ENCODE assay signal across 9 cellular contexts in the genomic region with DNA sequence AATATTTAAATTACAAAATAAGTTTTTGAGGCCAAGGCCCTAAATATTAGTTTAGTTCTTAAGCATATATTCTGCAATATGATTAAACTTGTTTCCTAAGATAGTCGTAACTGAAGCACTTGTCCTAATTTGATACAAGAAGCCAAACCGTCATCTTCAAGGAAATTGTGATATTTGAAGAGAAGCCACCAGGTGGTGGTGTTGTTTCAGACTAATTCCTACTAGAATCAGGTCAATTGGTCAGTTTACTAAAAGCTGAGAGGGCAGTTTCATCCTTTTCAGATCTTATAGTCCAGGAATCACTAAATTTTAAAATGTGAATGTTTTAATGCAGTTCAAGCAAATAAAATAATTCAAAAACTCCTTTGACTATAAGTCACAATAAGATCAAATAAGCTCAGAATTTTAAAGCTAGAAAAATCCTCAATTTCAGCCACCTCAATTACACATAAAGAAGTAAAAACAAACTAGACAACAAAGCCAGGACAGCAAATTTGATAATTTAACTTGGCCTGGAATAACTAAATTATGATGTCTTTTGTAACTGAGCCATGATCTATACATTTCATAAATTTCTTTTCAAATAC. TPM values are rescaled to one million over a fixed set of nuclear protein-coding genes. Genes with fewer than 3 reads are reported as not detected.
DNase-seq lines count a peak whose midpoint lies in the region; ATAC-seq and TF ChIP-seq lines count a peak whose summit lies in the region.
"Had no signal": no experiment of that assay in that cellular context is flagged by ENCODE, and none has a peak within 500 bp of the region (broad histone marks: within the 10 kb centered on the region; RNA-seq: fewer than 3 reads in every experiment).

No MANE protein-coding gene starts in this region.

- H4K91ac ChIP-seq in neuronal stem cell (ENCODE audit: low read depth, low read length, poor library complexity) = no peak overlapping the region

- peak; percentile 38 to 59 (median 46) for TF ChIP-seq CTCF in esophagus muscularis mucosa (IDR thresholded peaks at IDR 0.05)

- H3K4ac ChIP-seq in neuronal stem cell (ENCODE audit: low read length) = no peak overlapping the region

- no peak overlapping the region for H4K8ac ChIP-seq in neuronal stem cell (ENCODE audit: low read depth, low read length)

- H3K9ac ChIP-seq in neuronal stem cell (ENCODE audit: low read depth, low read length, poor library complexity) = no peak overlapping the region

- H3K27me3 ChIP-seq in esophagus muscularis mucosa = no peaks in the 10 kb centered on the region
- H3K27me3 ChIP-seq in neuronal stem cell (ENCODE audit: control insufficient read depth in 3 of 3, insufficient read depth in 3 of 3, low read depth in 1 of 3, low read length in 3 of 3) = no peaks in the 10 kb centered on the region

- H2BK15ac ChIP-seq in neuronal stem cell (ENCODE audit: low read length) = no peak overlapping the region

- H3K4me3 ChIP-seq in esophagus muscularis mucosa (no peak overlapping the region), neuronal stem cell (ENCODE audit: low read length in 2 of 2) (no peak overlapping the region)
- H3K4me3 ChIP-seq: skin epidermis had no signal

- intact Hi-C loops in esophagus muscularis mucosa (cut with DNase I) = loop anchor here (5.0 to 10.0 kb wide), 2 partner anchors 348 to 430 kb away; no protein-coding TSS in a partner anchor

- no peak overlapping the region for H3K4me2 ChIP-seq in neuronal stem cell (ENCODE audit: insufficient read depth, low read length, poor library complexity, severe bottlenecking)

- 2% methylated on average over 2 of the region's 2 CpGs for WGBS in esophagus muscularis mucosa
- WGBS in neuronal stem cell (ENCODE audit: extremely low coverage in 2 of 2, insufficient read length in 2 of 2, insufficient replicate concordance in 1 of 2), 2 donors = no CpG with 5 or more reads among the region's 2 CpGs

- no peak overlapping the region for H3K23ac ChIP-seq in neuronal stem cell (ENCODE audit: low read depth, low read length, poor library complexity)

- H2AFZ ChIP-seq in neuronal stem cell (ENCODE audit: low read length) = no peak overlapping the region

- H3K27ac ChIP-seq in esophagus muscularis mucosa (replicated peaks in 1 of 4) (no peak overlapping the region), neuronal stem cell (replicated peaks; ENCODE audit: low read length) (no peak overlapping the region)
- H3K27ac ChIP-seq: skin epidermis had no signal

- no peaks in the 10 kb centered on the region for H3K79me1 ChIP-seq in neuronal stem cell (ENCODE audit: low read depth, low read length)

- DNase-seq in COLO668 (lab: John Stamatoyannopoulos, UW; ENCODE audit: unreplicated experiment) (peak; percentile 47), NAMALWA (ENCODE audit: low spot score) (peak; percentile 71), SK-MEL-5 (ENCODE audit: low read depth, low spot score) (peak; percentile 84), esophagus muscularis mucosa (ENCODE audit: extremely low spot score) (no peak), neuronal stem cell (ENCODE audit: low spot score) (peak; percentile 55)

- H2BK5ac ChIP-seq in neuronal stem cell (ENCODE audit: low read length) = no peak overlapping the region

- no peak overlapping the region for H2BK12ac ChIP-seq in neuronal stem cell (ENCODE audit: low read length)

- no peaks in the 10 kb centered on the region for H3K9me3 ChIP-seq in esophagus muscularis mucosa
- H3K9me3 ChIP-seq in neuronal stem cell (replicated peaks in 1 of 2; ENCODE audit: control insufficient read depth in 2 of 2, insufficient read depth in 1 of 2, low read depth in 1 of 2, low read length in 2 of 2) = no peaks in the 10 kb centered on the region

- ATAC-seq in GM18867 (IDR thresholded peaks at IDR 0.05; ENCODE audit: unreplicated experiment) (peak; percentile 67), HG03045 (IDR thresholded peaks at IDR 0.05; ENCODE audit: unreplicated experiment) (no peak), GM19463 (IDR thresholded peaks at IDR 0.05; ENCODE audit: unreplicated experiment) (no peak)

- H3K14ac ChIP-seq in neuronal stem cell (ENCODE audit: low read length) = no peak overlapping the region

- no peak overlapping the region for H2AK5ac ChIP-seq in neuronal stem cell (ENCODE audit: low read depth, low read length)

- H3K4me1 ChIP-seq in esophagus muscularis mucosa (no peaks in the 10 kb centered on the region), neuronal stem cell (ENCODE audit: control insufficient read depth in 2 of 2, insufficient read depth in 1 of 2, low read depth in 1 of 2, low read length in 2 of 2) (no peaks in the 10 kb centered on the region)

- TF ChIP-seq EP300 in esophagus muscularis mucosa (IDR thresholded peaks at IDR 0.05) = no peak

- H2BK120ac ChIP-seq in neuronal stem cell (ENCODE audit: low read depth, low read length) = no peak overlapping the region

- TF ChIP-seq POLR2A in esophagus muscularis mucosa (IDR thresholded peaks at IDR 0.05; ENCODE audit: low read depth) = no peak

- no peak overlapping the region for H3K18ac ChIP-seq in neuronal stem cell (ENCODE audit: low read length)

- H3K36me3 ChIP-seq in esophagus muscularis mucosa (no peaks in the 10 kb centered on the region), neuronal stem cell (replicated peaks in 1 of 2; ENCODE audit: control insufficient read depth in 2 of 2, insufficient read depth in 2 of 2, low read length in 2 of 2) (no peaks in the 10 kb centered on the region)

- in situ Hi-C loops in SK-MEL-5 (cut with HindIII; ENCODE audit: low pct_unique_long_range_greater_than_20kb, low sequenced_read_pairs) = no loop called here

RNA-seq across cellular contexts. Expression of a gene that starts 7.1 kb away (rescaled TPM):
- total RNA-seq in SK-MEL-5 (2014; rRNA removed; shearing (Covaris generic)) = 107 and 109 TPM in 2 replicates
- polyA plus RNA-seq in SK-MEL-5 (2015; cell fraction: cytosol; rRNA removed) = 41.6 and 56.9 TPM in 2 replicates
- 34.8 and 47.9 TPM in 2 replicates for polyA plus RNA-seq in SK-MEL-5 (2015; cell fraction: nucleus; rRNA removed)
- 10 to 100 TPM; 48.5 to 63.1 (median 54.4) TPM for total RNA-seq in esophagus muscularis mucosa
- polyA plus RNA-seq in neuronal stem cell (2013, experiment 1 of 2) = 52.2 TPM
- polyA plus RNA-seq in neuronal stem cell (2013, experiment 2 of 2) = 48.6 TPM
